Comparison of ENCODE assay signal across 9 cellular contexts in genomic region chr5:94908889-94909480, GRCh38.
DNase-seq lines count a peak whose midpoint lies in the region; ATAC-seq and TF ChIP-seq lines count a peak whose summit lies in the region.
"Had no signal": no experiment of that assay in that cellular context is flagged by ENCODE, and none has a peak within 500 bp of the region (broad histone marks: within the 10 kb centered on the region; RNA-seq: fewer than 3 reads in every experiment).

No MANE protein-coding gene starts in this region.

- no peaks in the 10 kb centered on the region for H3K36me3 Mint-ChIP-seq in endodermal cell (ENCODE audit: low read depth)

- H3K36me3 ChIP-seq in endodermal cell (ENCODE audit: control insufficient read depth, insufficient read depth, low read length) (no peaks in the 10 kb centered on the region), osteoblast (ENCODE audit: insufficient read depth, low read length) (no peaks in the 10 kb centered on the region)
- H3K36me3 ChIP-seq: BLaER1 had no signal

- H4K20me1 ChIP-seq in osteoblast (ENCODE audit: insufficient read depth, low read length): no peaks in the 10 kb centered on the region
- H4K20me1 ChIP-seq: BLaER1 had no signal

- H3K4me1 Mint-ChIP-seq in endodermal cell: no peaks in the 10 kb centered on the region

- H3K9ac ChIP-seq in endodermal cell (ENCODE audit: extremely low read depth, low read length, poor library complexity, severe bottlenecking): no peak overlapping the region
- H3K9ac ChIP-seq: BLaER1 had no signal

- H3K27me3 Mint-ChIP-seq in endodermal cell (ENCODE audit: insufficient read depth): no peaks in the 10 kb centered on the region

- H3K27ac ChIP-seq in endodermal cell (ENCODE audit: low read depth, low read length): no peak overlapping the region
- no peak overlapping the region for H3K27ac ChIP-seq in osteoblast (ENCODE audit: low read depth, low read length)
- H3K27ac ChIP-seq: BLaER1 had no signal

- DNase-seq in DMS79 treated with DMSO at 0.1 percent for 48 hours (lab: John Stamatoyannopoulos, UW) (peak; percentile 26), DMS79 (lab: John Stamatoyannopoulos, UW) (no peak), NCI-H774 (lab: John Stamatoyannopoulos, UW) (peak; percentile 12), endodermal cell (no peak), osteoblast (ENCODE audit: insufficient read length, low spot score, missing footprints) (no peak), activated T-cell treated with anti-CD3 and anti-CD28 coated beads for 4 hours (no peak)

- TF ChIP-seq CTCF in endodermal cell (conservative IDR thresholded peaks at IDR 0.05) (peak; percentile 88), osteoblast (IDR thresholded peaks at IDR 0.05; ENCODE audit: extremely low read depth, low read depth, low read length) (peak; percentile 67)

- 13 to 26% methylated on average over 1 to 2 of the region's 2 CpGs for WGBS in endodermal cell (ENCODE audit: insufficient coverage in 1 of 2, insufficient read length in 1 of 2), 2 experiments

- no peaks in the 10 kb centered on the region for H3K9me3 Mint-ChIP-seq in endodermal cell

- H3K4me1 ChIP-seq in endodermal cell (ENCODE audit: control insufficient read depth, insufficient read depth, low read length): no peaks in the 10 kb centered on the region
- H3K4me1 ChIP-seq in osteoblast (ENCODE audit: insufficient read depth, low read length): no peaks in the 10 kb centered on the region
- H3K4me1 ChIP-seq: BLaER1 had no signal

- ATAC-seq in GM21786 (IDR thresholded peaks at IDR 0.05; ENCODE audit: unreplicated experiment) (peak; percentile 51), GM18873 (IDR thresholded peaks at IDR 0.05; ENCODE audit: low FRiP score, unreplicated experiment) (no peak)

- H3K4me3 ChIP-seq in endodermal cell (ENCODE audit: low read length) (no peak overlapping the region), osteoblast (ENCODE audit: insufficient read depth, low read length) (no peak overlapping the region)
- H3K4me3 ChIP-seq: BLaER1 had no signal

- H3K79me2 ChIP-seq in osteoblast (ENCODE audit: insufficient read depth, low read length): no peaks in the 10 kb centered on the region

- H3K9me3 ChIP-seq in endodermal cell (ENCODE audit: control insufficient read depth, low read length) (no peaks in the 10 kb centered on the region), osteoblast (ENCODE audit: low read depth, low read length) (no peaks in the 10 kb centered on the region)
- H3K9me3 ChIP-seq: BLaER1 had no signal

- H3K4me2 ChIP-seq in osteoblast (ENCODE audit: insufficient read depth, low read length): no peak overlapping the region
- H3K4me2 ChIP-seq: BLaER1 had no signal

- H3K27me3 ChIP-seq in endodermal cell (ENCODE audit: control insufficient read depth, insufficient read depth, low read length, poor library complexity, severe bottlenecking): no peaks in the 10 kb centered on the region
- no peaks in the 10 kb centered on the region for H3K27me3 ChIP-seq in osteoblast (ENCODE audit: insufficient read depth, low read length)
- H3K27me3 ChIP-seq: BLaER1 had no signal

- no peak overlapping the region for H3K27ac Mint-ChIP-seq in endodermal cell

- H3K4me3 Mint-ChIP-seq in endodermal cell: no peak overlapping the region

- H2AFZ ChIP-seq in osteoblast (ENCODE audit: low read length): no peak overlapping the region

Comparison
In these comparisons a context has a peak if more than half of its experiments do, and no peak if none do; other contexts are left out.
1. DNase-seq: peak in DMS79 treated with DMSO at 0.1 percent for 48 hours (single experiment) and NCI-H774 (single experiment); none in DMS79 (single experiment), endodermal cell (single experiment), osteoblast (single experiment) and activated T-cell treated with anti-CD3 and anti-CD28 coated beads for 4 hours (single experiment).